Comparison of ENCODE assay signal across 9 cellular contexts in genomic region chr12:105253882-105254513, GRCh38. TPM values are rescaled to one million over a fixed set of nuclear protein-coding genes. Genes with fewer than 3 reads are reported as not detected.
DNase-seq lines count a peak whose midpoint lies in the region; ATAC-seq and TF ChIP-seq lines count a peak whose summit lies in the region.
"Had no signal": no experiment of that assay in that cellular context is flagged by ENCODE, and none has a peak within 500 bp of the region (broad histone marks: within the 10 kb centered on the region; RNA-seq: fewer than 3 reads in every experiment).

No MANE protein-coding gene starts in this region.

- DNase-seq in GM04504 (ENCODE audit: low read depth) = peak; percentile 70
- peak; percentile 61 to 79 for DNase-seq in fibroblast of lung (ENCODE audit: low read depth in 2 of 2)
- DNase-seq in smooth muscle cell (lab: John Stamatoyannopoulos, UW; ENCODE audit: unreplicated experiment) = no peak
- no peak for DNase-seq in activated CD4-positive, alpha-beta T cell treated with anti-CD3 and anti-CD28 coated beads for 1 hour
- DNase-seq in occipital lobe (lab: John Stamatoyannopoulos, UW) = no peak

- H3K79me2 ChIP-seq in fibroblast of lung (ENCODE audit: control insufficient read depth, insufficient read depth, low read length) (no peaks in the 10 kb centered on the region), smooth muscle cell (ENCODE audit: low read depth) (no peaks in the 10 kb centered on the region)

- no peaks in the 10 kb centered on the region for H4K20me1 ChIP-seq in fibroblast of lung (ENCODE audit: control insufficient read depth, extremely low read depth, insufficient read depth, low read length)
- no peaks in the 10 kb centered on the region for H4K20me1 ChIP-seq in smooth muscle cell (ENCODE audit: low read depth)

- 12% methylated on average over 2 of the region's 2 CpGs for WGBS in smooth muscle cell (ENCODE audit: low lambda C conversion rate)

- H3F3A ChIP-seq in smooth muscle cell (ENCODE audit: low read depth) = peaks cover 9% of the 10 kb centered on the region

- H3K4me2 ChIP-seq in fibroblast of lung (ENCODE audit: extremely low read depth, insufficient read depth, low read length) = peak overlapping the region; percentile 76
- peak overlapping the region; percentile 76 for H3K4me2 ChIP-seq in smooth muscle cell

- H3K4me1 ChIP-seq in fibroblast of lung (ENCODE audit: control insufficient read depth, extremely low read depth, insufficient read depth, low read length) = peaks cover 42% of the 10 kb centered on the region
- no peaks in the 10 kb centered on the region for H3K4me1 ChIP-seq in smooth muscle cell (ENCODE audit: low read depth)
- H3K4me1 ChIP-seq: prostate gland had no signal

- TF ChIP-seq CTCF in fibroblast of lung (conservative IDR thresholded peaks at IDR 0.05 in 1 of 2, IDR thresholded peaks at IDR 0.05 in 1 of 2; ENCODE audit: low read depth in 1 of 2, low read length in 2 of 2) (no peak), smooth muscle cell (IDR thresholded peaks at IDR 0.05; ENCODE audit: borderline replicate concordance, insufficient read depth, poor library complexity, severe bottlenecking) (no peak)

- H2AFZ ChIP-seq in fibroblast of lung (ENCODE audit: low read length) = peak overlapping the region; percentile 15
- no peak overlapping the region for H2AFZ ChIP-seq in smooth muscle cell (ENCODE audit: low read depth)

- H3K9me3 ChIP-seq in fibroblast of lung (ENCODE audit: control insufficient read depth, insufficient read depth, low read depth, low read length) (no peaks in the 10 kb centered on the region), smooth muscle cell (replicated peaks; ENCODE audit: low read depth) (no peaks in the 10 kb centered on the region)
- H3K9me3 ChIP-seq: prostate gland had no signal

- H3K27ac ChIP-seq in fibroblast of lung (ENCODE audit: insufficient read depth, low read length) = peak overlapping the region; percentile 80
- peak overlapping the region; percentile 78 for H3K27ac ChIP-seq in smooth muscle cell (ENCODE audit: low read depth)
- H3K27ac ChIP-seq: prostate gland had no signal

- H3K27me3 ChIP-seq in fibroblast of lung (ENCODE audit: control insufficient read depth, insufficient read depth, low read length) (no peaks in the 10 kb centered on the region), smooth muscle cell (ENCODE audit: low read depth) (no peaks in the 10 kb centered on the region)

- H3K4me3 ChIP-seq in fibroblast of lung (replicated peaks in 1 of 4; ENCODE audit: control extremely low read depth in 1 of 4, insufficient read depth in 1 of 4, low read depth in 3 of 4, low read length in 4 of 4) (no peak overlapping the region), smooth muscle cell (no peak overlapping the region)
- H3K4me3 ChIP-seq: prostate gland had no signal

- ATAC-seq in SK-N-SH treated with all-trans-retinoic acid at 6 μM for 48 hours = peak; percentile 70
- ATAC-seq in HG03045 (IDR thresholded peaks at IDR 0.05; ENCODE audit: unreplicated experiment) = no peak
- no peak for ATAC-seq in GM19328 (IDR thresholded peaks at IDR 0.05; ENCODE audit: unreplicated experiment)

- no peak overlapping the region for H3K9ac ChIP-seq in fibroblast of lung (ENCODE audit: insufficient read depth, low read length)
- peak overlapping the region; percentile 53 for H3K9ac ChIP-seq in smooth muscle cell (ENCODE audit: low read depth)

- H3K36me3 ChIP-seq in fibroblast of lung (ENCODE audit: control insufficient read depth, insufficient read depth, low read length) (no peaks in the 10 kb centered on the region), smooth muscle cell (ENCODE audit: low read depth) (no peaks in the 10 kb centered on the region)
- H3K36me3 ChIP-seq: prostate gland had no signal

TF ChIP-seq in SK-N-SH treated with all-trans-retinoic acid at 6 μM for 48 hours, 23 proteins besides CTCF, POLR2A, EP300 and RAD21:
- TF ChIP-seq ARNTL (CRISPR knock-in tag; IDR thresholded peaks at IDR 0.05; ENCODE audit: borderline replicate concordance, low read depth) = no peak
- TF ChIP-seq ZNF565 (CRISPR knock-in tag; conservative IDR thresholded peaks at IDR 0.05; ENCODE audit: low read depth) = no peak
- TF ChIP-seq ISL1 (CRISPR knock-in tag; IDR thresholded peaks at IDR 0.05) = no peak
- TF ChIP-seq, protein P1, sequence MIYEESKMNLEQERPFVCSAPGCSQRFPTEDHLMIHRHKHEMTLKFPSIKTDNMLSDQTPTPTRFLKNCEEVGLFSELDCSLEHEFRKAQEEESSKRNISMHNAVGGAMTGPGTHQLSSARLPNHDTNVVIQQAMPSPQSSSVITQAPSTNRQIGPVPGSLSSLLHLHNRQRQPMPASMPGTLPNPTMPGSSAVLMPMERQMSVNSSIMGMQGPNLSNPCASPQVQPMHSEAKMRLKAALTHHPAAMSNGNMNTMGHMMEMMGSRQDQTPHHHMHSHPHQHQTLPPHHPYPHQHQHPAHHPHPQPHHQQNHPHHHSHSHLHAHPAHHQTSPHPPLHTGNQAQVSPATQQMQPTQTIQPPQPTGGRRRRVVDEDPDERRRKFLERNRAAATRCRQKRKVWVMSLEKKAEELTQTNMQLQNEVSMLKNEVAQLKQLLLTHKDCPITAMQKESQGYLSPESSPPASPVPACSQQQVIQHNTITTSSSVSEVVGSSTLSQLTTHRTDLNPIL (CRISPR knock-in tag; IDR thresholded peaks at IDR 0.05; ENCODE audit: low read depth) = no peak
- TF ChIP-seq GLIS3 (CRISPR knock-in tag; IDR thresholded peaks at IDR 0.05) = no peak
- TF ChIP-seq TSHZ2 (CRISPR knock-in tag; IDR thresholded peaks at IDR 0.05) = no peak
- no peak for TF ChIP-seq ZC3H10 (CRISPR knock-in tag; IDR thresholded peaks at IDR 0.05)
- TF ChIP-seq, protein P2, sequence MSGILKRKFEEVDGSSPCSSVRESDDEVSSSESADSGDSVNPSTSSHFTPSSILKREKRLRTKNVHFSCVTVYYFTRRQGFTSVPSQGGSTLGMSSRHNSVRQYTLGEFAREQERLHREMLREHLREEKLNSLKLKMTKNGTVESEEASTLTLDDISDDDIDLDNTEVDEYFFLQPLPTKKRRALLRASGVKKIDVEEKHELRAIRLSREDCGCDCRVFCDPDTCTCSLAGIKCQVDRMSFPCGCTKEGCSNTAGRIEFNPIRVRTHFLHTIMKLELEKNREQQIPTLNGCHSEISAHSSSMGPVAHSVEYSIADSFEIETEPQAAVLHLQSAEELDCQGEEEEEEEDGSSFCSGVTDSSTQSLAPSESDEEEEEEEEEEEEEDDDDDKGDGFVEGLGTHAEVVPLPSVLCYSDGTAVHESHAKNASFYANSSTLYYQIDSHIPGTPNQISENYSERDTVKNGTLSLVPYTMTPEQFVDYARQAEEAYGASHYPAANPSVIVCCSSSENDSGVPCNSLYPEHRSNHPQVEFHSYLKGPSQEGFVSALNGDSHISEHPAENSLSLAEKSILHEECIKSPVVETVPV (CRISPR knock-in tag; IDR thresholded peaks at IDR 0.05) = no peak
- TF ChIP-seq BACH2 (CRISPR knock-in tag; IDR thresholded peaks at IDR 0.05; ENCODE audit: borderline replicate concordance) = no peak
- TF ChIP-seq ZFP3 (CRISPR knock-in tag; IDR thresholded peaks at IDR 0.05) = no peak
- TF ChIP-seq ESRRG (CRISPR knock-in tag; IDR thresholded peaks at IDR 0.05) = no peak
- TF ChIP-seq, protein P3, sequence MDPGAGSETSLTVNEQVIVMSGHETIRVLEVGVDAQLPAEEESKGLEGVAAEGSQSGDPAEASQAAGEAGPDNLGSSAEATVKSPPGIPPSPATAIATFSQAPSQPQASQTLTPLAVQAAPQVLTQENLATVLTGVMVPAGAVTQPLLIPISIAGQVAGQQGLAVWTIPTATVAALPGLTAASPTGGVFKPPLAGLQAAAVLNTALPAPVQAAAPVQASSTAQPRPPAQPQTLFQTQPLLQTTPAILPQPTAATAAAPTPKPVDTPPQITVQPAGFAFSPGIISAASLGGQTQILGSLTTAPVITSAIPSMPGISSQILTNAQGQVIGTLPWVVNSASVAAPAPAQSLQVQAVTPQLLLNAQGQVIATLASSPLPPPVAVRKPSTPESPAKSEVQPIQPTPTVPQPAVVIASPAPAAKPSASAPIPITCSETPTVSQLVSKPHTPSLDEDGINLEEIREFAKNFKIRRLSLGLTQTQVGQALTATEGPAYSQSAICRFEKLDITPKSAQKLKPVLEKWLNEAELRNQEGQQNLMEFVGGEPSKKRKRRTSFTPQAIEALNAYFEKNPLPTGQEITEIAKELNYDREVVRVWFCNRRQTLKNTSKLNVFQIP (CRISPR knock-in tag; IDR thresholded peaks at IDR 0.05; ENCODE audit: borderline replicate concordance, low read depth) = no peak
- no peak for TF ChIP-seq ZNF70 (CRISPR knock-in tag; IDR thresholded peaks at IDR 0.05)
- no peak for TF ChIP-seq ZFP30 (CRISPR knock-in tag; IDR thresholded peaks at IDR 0.05)

RNA-seq across cellular contexts. Expression of gene APPL2, which starts 18.0 kb away (rescaled TPM):
- total RNA-seq in fibroblast of lung (43.9 and 53.8 TPM in 2 replicates), smooth muscle cell (19.8 and 32.8 TPM in 2 replicates), occipital lobe (47.1 TPM)
- polyA plus RNA-seq in fibroblast of lung (68.0 and 74.3 TPM in 2 replicates), smooth muscle cell (17.7 and 22.4 TPM in 2 replicates)
- 36.1 and 36.3 TPM in 2 replicates for polyA plus RNA-seq in fibroblast of lung (2012)
- polyA minus RNA-seq in fibroblast of lung (ENCODE audit: low replicate concordance) = 9.2 and 11.7 TPM in 2 replicates

Comparison
In these comparisons a context has a peak if more than half of its experiments do, and no peak if none do; other contexts are left out.
1. DNase-seq: peak in GM04504 (single experiment) and fibroblast of lung (2 of 2); none in smooth muscle cell (single experiment), activated CD4-positive, alpha-beta T cell treated with anti-CD3 and anti-CD28 coated beads for 1 hour (single experiment) and occipital lobe (single experiment).